Comparison of ENCODE assay signal across 26 cellular contexts in the genomic region with DNA sequence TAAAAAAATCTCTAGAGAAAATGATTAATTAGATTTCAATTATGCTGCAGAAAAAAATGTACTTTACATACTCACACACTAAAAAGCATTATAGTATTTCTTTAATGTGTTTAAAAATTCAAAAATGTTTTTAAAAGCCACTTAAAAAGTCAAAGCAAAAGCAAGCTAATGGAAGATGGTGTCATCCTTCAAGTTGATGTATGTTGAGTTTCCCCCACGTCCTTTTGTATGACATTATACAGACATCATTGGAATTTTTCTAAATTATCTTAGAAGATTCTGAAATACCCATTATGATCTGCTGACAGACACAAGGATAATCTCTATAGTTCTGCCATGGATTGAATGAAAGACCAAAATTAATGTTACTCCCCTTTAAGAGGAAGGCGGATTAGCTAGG.
"Had no signal": no experiment of that assay in that cellular context is flagged by ENCODE, and none has a peak within 500 bp of the region (broad histone marks: within the 10 kb centered on the region; RNA-seq: fewer than 3 reads in every experiment).

No MANE protein-coding gene starts in this region.

- H3K4me1 ChIP-seq: colonic mucosa, esophagus squamous epithelium, gastrocnemius medialis, left lung, lower lobe of right lung had no signal

- FAIRE-seq: endometrium, islet of Langerhans, keratinocyte had no signal

- H3K4me3 ChIP-seq: colonic mucosa, esophagus squamous epithelium, gastrocnemius medialis, heart right ventricle, left lung, lower lobe of right lung had no signal

- H3K9me3 ChIP-seq: colonic mucosa, esophagus squamous epithelium, gastrocnemius medialis, heart right ventricle, left lung, lower lobe of right lung had no signal

- ATAC-seq: effector memory CD8-positive, alpha-beta T cell; esophagus mucosa; gastrocnemius medialis; heart right ventricle; left cardiac atrium; left lung; left ventricle myocardium superior; lower lobe of right lung; naive thymus-derived CD4-positive, alpha-beta T cell had no signal

- H3K27ac ChIP-seq: colonic mucosa, epithelial cell of prostate, esophagus squamous epithelium, gastrocnemius medialis, heart right ventricle, left lung, lower lobe of right lung had no signal

- H3K27me3 ChIP-seq: colonic mucosa, esophagus squamous epithelium, gastrocnemius medialis, heart right ventricle, left lung had no signal

- H3K36me3 ChIP-seq: colonic mucosa, esophagus squamous epithelium, gastrocnemius medialis, heart right ventricle, left lung, lower lobe of right lung had no signal

- DNase-seq: colonic mucosa; cortex of kidney; effector CD8-positive, alpha-beta T cell; effector memory CD8-positive, alpha-beta T cell; endodermal cell; erythroblast; esophagus squamous epithelium; foreskin fibroblast; foreskin melanocyte; gastrocnemius medialis; glutamatergic neuron; head of caudate nucleus; heart right ventricle; hippocampal formation; left cardiac atrium; left lung; left ventricle myocardium superior; lower lobe of right lung; mesenchymal stem cell; midbrain; naive thymus-derived CD4-positive, alpha-beta T cell had no signal
